Comparison of ENCODE assay signal across 18 cellular contexts in genomic region chr1:193321242-193321842, GRCh38.
A peak's percentile ranks its signal among the peaks of the same experiment; 100 is the strongest.
DNase-seq lines count a peak whose midpoint lies in the region; ATAC-seq and TF ChIP-seq lines count a peak whose summit lies in the region.
"Had no signal": no experiment of that assay in that cellular context is flagged by ENCODE, and none has a peak within 500 bp of the region (broad histone marks: within the 10 kb centered on the region; RNA-seq: fewer than 3 reads in every experiment).

No MANE protein-coding gene starts in this region.

- no peak for DNase-seq in MCF 10A (ENCODE audit: unreplicated experiment)
- DNase-seq in breast epithelium (ENCODE audit: low spot score in 2 of 2) = no peak
- peak; percentile 7 to 16 for DNase-seq in SJCRH30
- DNase-seq in fibroblast of pulmonary artery (ENCODE audit: low read depth) = peak; percentile 18
- DNase-seq in Peyer's patch = no peak
- no peak for DNase-seq in left lung
- no peak for DNase-seq in activated T-cell treated with anti-CD3 and anti-CD28 coated beads, Interleukin-2, amount 50 U/mL, for 48 hours
- DNase-seq: activated CD4-positive, alpha-beta T cell treated with anti-CD3 and anti-CD28 coated beads, Interleukin-2, amount 10 ng/mL, durations not matched to agents 7 days and 5 days; activated naive CD4-positive, alpha-beta T cell treated with anti-CD3 and anti-CD28 coated beads, Interleukin-2, amount 10 ng/mL, durations not matched to agents 7 days and 5 days; CD4-positive, CD25-positive, alpha-beta regulatory T cell; DMS79; mucosa of descending colon; NCI-H1694 treated with DMSO at 0.1 percent for 48 hours; stimulated activated naive CD4-positive, alpha-beta T cell; transverse colon had no signal

- no peaks in the 10 kb centered on the region for H3K4me1 ChIP-seq in breast epithelium
- peaks cover 15% of the 10 kb centered on the region for H3K4me1 ChIP-seq in SJCRH30
- H3K4me1 ChIP-seq in Peyer's patch = no peaks in the 10 kb centered on the region
- H3K4me1 ChIP-seq in left lung = no peaks in the 10 kb centered on the region
- H3K4me1 ChIP-seq: HAP-1, transverse colon had no signal

- CTCF ChIA-PET in MCF 10A (lab: Yijun Ruan, JAX) = interaction anchor here (1.1 kb wide), 1 partner anchor 10 kb away, joined by 3 read pairs; no protein-coding TSS in a partner anchor

- H3K27me3 ChIP-seq in breast epithelium = no peaks in the 10 kb centered on the region
- no peaks in the 10 kb centered on the region for H3K27me3 ChIP-seq in SJCRH30
- H3K27me3 ChIP-seq in Peyer's patch = no peaks in the 10 kb centered on the region
- no peaks in the 10 kb centered on the region for H3K27me3 ChIP-seq in left lung
- H3K27me3 ChIP-seq: transverse colon had no signal

- no peak overlapping the region for H3K4me3 ChIP-seq in breast epithelium
- no peak overlapping the region for H3K4me3 ChIP-seq in SJCRH30
- H3K4me3 ChIP-seq in fibroblast of pulmonary artery (replicated peaks; ENCODE audit: low read depth, low read length) = no peak overlapping the region
- H3K4me3 ChIP-seq in Peyer's patch = no peak overlapping the region
- H3K4me3 ChIP-seq in left lung = no peak overlapping the region
- H3K4me3 ChIP-seq: HAP-1, mucosa of descending colon, SK-N-MC, transverse colon had no signal

- ATAC-seq in left lung (no peak), HG02981 (IDR thresholded peaks at IDR 0.05; ENCODE audit: unreplicated experiment) (no peak)
- ATAC-seq: mucosa of descending colon had no signal

- POLR2A ChIA-PET in MCF 10A (lab: Yijun Ruan, JAX) = interaction anchor here (0.5 to 1.4 kb wide), 2 partner anchors 17 to 1320 kb away, joined by 3 to 5 read pairs; no protein-coding TSS in a partner anchor

- peak overlapping the region; percentile 44 for H3K27ac Mint-ChIP-seq in MCF 10A (ENCODE audit: low read depth, unreplicated experiment)
- H3K27ac Mint-ChIP-seq: activated CD4-positive, alpha-beta T cell treated with anti-CD3 and anti-CD28 coated beads, Interleukin-2, amount 10 ng/mL, durations not matched to agents 7 days and 5 days; activated naive CD4-positive, alpha-beta T cell treated with anti-CD3 and anti-CD28 coated beads, Interleukin-2, amount 10 ng/mL, durations not matched to agents 7 days and 5 days; CD4-positive, CD25-positive, alpha-beta regulatory T cell had no signal

- TF ChIP-seq CTCF in MCF 10A (IDR thresholded peaks at IDR 0.05; ENCODE audit: unreplicated experiment) (no peak), breast epithelium (IDR thresholded peaks at IDR 0.05) (no peak), fibroblast of pulmonary artery (IDR thresholded peaks at IDR 0.05; ENCODE audit: low read length, missing control alignments) (no peak), Peyer's patch (IDR thresholded peaks at IDR 0.05) (no peak), left lung (IDR thresholded peaks at IDR 0.05) (no peak)

- TF ChIP-seq POLR2A in breast epithelium (IDR thresholded peaks at IDR 0.05) = no peak
- no peak for TF ChIP-seq POLR2A in Peyer's patch (IDR thresholded peaks at IDR 0.05)

- no peak overlapping the region for H3K4me3 Mint-ChIP-seq in MCF 10A (ENCODE audit: unreplicated experiment)
- H3K4me3 Mint-ChIP-seq: activated CD4-positive, alpha-beta T cell treated with anti-CD3 and anti-CD28 coated beads, Interleukin-2, amount 10 ng/mL, durations not matched to agents 7 days and 5 days; activated naive CD4-positive, alpha-beta T cell treated with anti-CD3 and anti-CD28 coated beads, Interleukin-2, amount 10 ng/mL, durations not matched to agents 7 days and 5 days; CD4-positive, CD25-positive, alpha-beta regulatory T cell had no signal

- intact Hi-C loops in MCF 10A (cut with micrococcal nuclease) = no loop called here
- intact Hi-C loops in breast epithelium (cut with DNase I; ENCODE audit: low total_unique reads) = no loop called here
- intact Hi-C loops in left lung (cut with DNase I) = no loop called here

- peaks cover 22% of the 10 kb centered on the region for H3K9me3 Mint-ChIP-seq in MCF 10A (ENCODE audit: unreplicated experiment)

- no TSS peak for BruUV-seq in MCF 10A (replicated peaks; lab: Mats Ljungman, UMichigan)

- H3K36me3 Mint-ChIP-seq in MCF 10A (ENCODE audit: insufficient read depth, unreplicated experiment) = peaks cover 7% of the 10 kb centered on the region
- H3K36me3 Mint-ChIP-seq: activated naive CD4-positive, alpha-beta T cell treated with anti-CD3 and anti-CD28 coated beads, Interleukin-2, amount 10 ng/mL, durations not matched to agents 7 days and 5 days had no signal

- H3K36me3 ChIP-seq in breast epithelium (no peaks in the 10 kb centered on the region), SJCRH30 (no peaks in the 10 kb centered on the region), Peyer's patch (no peaks in the 10 kb centered on the region), left lung (no peaks in the 10 kb centered on the region)
- H3K36me3 ChIP-seq: HAP-1, transverse colon had no signal

- H3K27ac ChIP-seq in breast epithelium = no peak overlapping the region
- peak overlapping the region; percentile 45 for H3K27ac ChIP-seq in SJCRH30
- no peak overlapping the region for H3K27ac ChIP-seq in Peyer's patch
- no peak overlapping the region for H3K27ac ChIP-seq in left lung
- H3K27ac ChIP-seq: SK-N-MC, transverse colon had no signal

- H3K9me3 ChIP-seq in breast epithelium = peaks cover 0 to 32% of the 10 kb centered on the region in 2 donors
- H3K9me3 ChIP-seq in SJCRH30 (replicated peaks) = no peaks in the 10 kb centered on the region
- peaks cover 0 to 9% (median 0%) of the 10 kb centered on the region in 4 donors for H3K9me3 ChIP-seq in Peyer's patch
- H3K9me3 ChIP-seq in left lung = peaks cover 0 to 27% of the 10 kb centered on the region in 2 donors
- H3K9me3 ChIP-seq: HAP-1 had no signal

- peaks cover 18% of the 10 kb centered on the region for H3K4me1 Mint-ChIP-seq in MCF 10A (ENCODE audit: insufficient read depth, unreplicated experiment)
- H3K4me1 Mint-ChIP-seq: activated CD4-positive, alpha-beta T cell treated with anti-CD3 and anti-CD28 coated beads, Interleukin-2, amount 10 ng/mL, durations not matched to agents 7 days and 5 days; activated naive CD4-positive, alpha-beta T cell treated with anti-CD3 and anti-CD28 coated beads, Interleukin-2, amount 10 ng/mL, durations not matched to agents 7 days and 5 days had no signal

- H3K27me3 Mint-ChIP-seq in MCF 10A (ENCODE audit: insufficient read depth, unreplicated experiment) = no peaks in the 10 kb centered on the region

Comparison
In these comparisons a context has a peak if more than half of its experiments do, and no peak if none do; other contexts are left out.
1. DNase-seq: peak in SJCRH30 (2 of 2) and fibroblast of pulmonary artery (single experiment); none in MCF 10A (single experiment), breast epithelium (0 of 2), Peyer's patch (0 of 3), left lung (0 of 2) and activated T-cell treated with anti-CD3 and anti-CD28 coated beads, Interleukin-2, amount 50 U/mL, for 48 hours (0 of 2).